In genomic region chr1:24745711-24746582, GRCh38 we compare ENCODE assay signal across 8 cellular contexts. TPM values are rescaled to one million over a fixed set of nuclear protein-coding genes. Genes with fewer than 3 reads are reported as not detected.
DNase-seq lines count a peak whose midpoint lies in the region; ATAC-seq and TF ChIP-seq lines count a peak whose summit lies in the region.

No MANE protein-coding gene starts in this region.

- H3F3A ChIP-seq in MM.1S (ENCODE audit: insufficient read depth, low read length): peaks cover 59% of the 10 kb centered on the region

- H3K27me3 ChIP-seq in MM.1S (replicated peaks; ENCODE audit: insufficient read depth, low read length): no peaks in the 10 kb centered on the region
- H3K27me3 ChIP-seq in muscle layer of duodenum (ENCODE audit: low read depth, low read length): no peaks in the 10 kb centered on the region
- H3K27me3 ChIP-seq in aorta (ENCODE audit: control insufficient read depth in 1 of 2, insufficient read depth in 2 of 2, low read length in 1 of 2): no peaks in the 10 kb centered on the region

- peaks cover 28% of the 10 kb centered on the region for H3K4me1 ChIP-seq in MM.1S (ENCODE audit: low read length)
- H3K4me1 ChIP-seq in muscle layer of duodenum (ENCODE audit: control insufficient read depth in 1 of 2, insufficient read depth in 2 of 2, low read length in 2 of 2): peaks cover 0 to 36% of the 10 kb centered on the region in 2 donors
- peaks cover 0 to 3% of the 10 kb centered on the region in 2 donors for H3K4me1 ChIP-seq in aorta (ENCODE audit: control insufficient read depth in 1 of 2, insufficient read depth in 2 of 2, low read length in 2 of 2)

- no peak for TF ChIP-seq CTCF in MM.1S (IDR thresholded peaks at IDR 0.05; ENCODE audit: low read length)
- TF ChIP-seq CTCF in WI38 (IDR thresholded peaks at IDR 0.05; ENCODE audit: low read depth, low read length): no peak
- TF ChIP-seq CTCF in epithelial cell of esophagus (IDR thresholded peaks at IDR 0.05; ENCODE audit: insufficient read depth, low read depth, low read length, missing control alignments): no peak

- peaks cover 57% of the 10 kb centered on the region for H3K79me2 ChIP-seq in MM.1S (ENCODE audit: low read length)

- H3K27ac ChIP-seq in MM.1S (ENCODE audit: low read length) (peak overlapping the region; percentile 84), muscle layer of duodenum (ENCODE audit: low read length) (peak overlapping the region; percentile 94), aorta (ENCODE audit: low read depth in 1 of 2, low read length in 2 of 2) (peak overlapping the region; percentile 81 to 97)

- H3K9me3 ChIP-seq in MM.1S (replicated peaks; ENCODE audit: insufficient read depth, low read length): no peaks in the 10 kb centered on the region
- H3K9me3 ChIP-seq in muscle layer of duodenum (ENCODE audit: control insufficient read depth in 1 of 2, low read length in 2 of 2): no peaks in the 10 kb centered on the region
- no peaks in the 10 kb centered on the region for H3K9me3 ChIP-seq in aorta (ENCODE audit: control insufficient read depth, low read length)

- H3K4me3 ChIP-seq in MM.1S (ENCODE audit: low read length) (peak overlapping the region; percentile 98), WI38 (ENCODE audit: low read depth, low read length) (peak overlapping the region; percentile 67), epithelial cell of esophagus (ENCODE audit: low read length) (peak overlapping the region; percentile 84), muscle layer of duodenum (ENCODE audit: low read depth in 1 of 2, low read length in 2 of 2) (peak overlapping the region; percentile 72 to 89), aorta (ENCODE audit: low read length in 2 of 2) (peak overlapping the region; percentile 82 to 98)

- H2AFZ ChIP-seq in MM.1S (ENCODE audit: low read length): peak overlapping the region; percentile 54

- H3K4me2 ChIP-seq in MM.1S (ENCODE audit: low read depth, low read length): peak overlapping the region; percentile 83

- DNase-seq in D341Med (ENCODE audit: low spot score) (peak; percentile 70), MM.1S (peak; percentile 59), epithelial cell of esophagus (ENCODE audit: low read depth) (peak; percentile 85), aorta (peak; percentile 77 to 82), SW 1271 (lab: John Stamatoyannopoulos, UW) (no peak)

- H3K9me2 ChIP-seq in MM.1S (replicated peaks; ENCODE audit: insufficient read depth, low read length): no peaks in the 10 kb centered on the region

- H3K36me3 ChIP-seq in MM.1S (replicated peaks; ENCODE audit: insufficient read depth, low read length) (no peaks in the 10 kb centered on the region), muscle layer of duodenum (ENCODE audit: control insufficient read depth in 1 of 2, insufficient read depth in 2 of 2, low read length in 2 of 2) (no peaks in the 10 kb centered on the region), aorta (ENCODE audit: control insufficient read depth in 1 of 2, insufficient read depth in 2 of 2, low read length in 1 of 2) (no peaks in the 10 kb centered on the region)

- peak overlapping the region; percentile 76 for H3K9ac ChIP-seq in MM.1S (ENCODE audit: low read length)

- intact Hi-C loops in aorta (cut with DNase I): loop anchor here (1.0 to 5.0 kb wide), 5 partner anchors 26 to 103 kb away; partner anchors contain the start of gene SRRM1 (in 1 of the 2)

- H4K20me1 ChIP-seq in MM.1S (ENCODE audit: insufficient read depth, low read length): no peaks in the 10 kb centered on the region

- 0% methylated on average over 45 to 71 of the region's 71 CpGs for WGBS in aorta, 2 donors

- peak; percentile 6 for ATAC-seq in GM21515 (IDR thresholded peaks at IDR 0.05; ENCODE audit: unreplicated experiment)
- peak; percentile 17 for ATAC-seq in aorta (ENCODE audit: low FRiP score)

RNA-seq across cellular contexts. Expression of gene CLIC4, which starts 0.7 kb away (rescaled TPM):
- total RNA-seq in aorta: 100 to 1,000 TPM; 477 to 941 TPM
- polyA plus RNA-seq in aorta: 100 to 1,000 TPM; 278 to 322 TPM

Comparison
In these comparisons a context has a peak if more than half of its experiments do, and no peak if none do; other contexts are left out.
1. DNase-seq: peak in D341Med (single experiment), MM.1S (single experiment), epithelial cell of esophagus (single experiment) and aorta (2 of 2); none in SW 1271 (0 of 2).
2. Peak in every context shown above with its lines, with median percentiles within 50 percentile points of each other: H3K27ac ChIP-seq and H3K4me3 ChIP-seq.